ENCODE assay signal across 29 cellular contexts in the genomic region with DNA sequence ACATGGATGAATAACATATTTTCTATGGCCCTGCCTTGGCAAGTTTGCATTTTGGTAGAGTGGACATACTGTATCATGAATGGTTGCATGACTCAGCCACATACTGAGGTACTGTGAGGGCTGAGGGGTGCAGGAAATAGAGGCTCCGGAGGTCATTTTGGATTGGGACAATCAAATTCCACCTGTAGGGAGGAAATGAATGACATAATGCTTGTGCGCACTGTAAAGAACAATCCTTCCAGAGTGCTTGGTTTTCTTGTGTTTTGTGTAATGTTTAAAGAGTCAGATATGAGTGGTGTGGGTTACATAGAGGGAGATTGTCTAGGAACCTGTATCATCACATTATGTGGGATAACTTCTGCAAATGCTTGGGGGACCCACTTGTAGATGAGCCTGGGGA.
"Had no signal": no experiment of that assay in that cellular context is flagged by ENCODE, and none has a peak within 500 bp of the region (broad histone marks: within the 10 kb centered on the region; RNA-seq: fewer than 3 reads in every experiment).

No MANE protein-coding gene starts in this region.

- H3K27ac Mint-ChIP-seq: activated CD4-positive, alpha-beta memory T cell treated with anti-CD3 and anti-CD28 coated beads for 36 hours; activated CD4-positive, alpha-beta T cell treated with anti-CD3 and anti-CD28 coated beads, Interleukin-2, amount 10 ng/mL, durations not matched to agents 7 days and 5 days; activated naive CD4-positive, alpha-beta T cell treated with anti-CD3 and anti-CD28 coated beads, Interleukin-2, amount 50 U/mL, for 24 hours; activated naive CD8-positive, alpha-beta T cell treated with anti-CD3 and anti-CD28 coated beads, Interleukin-2, amount 50 U/mL, for 24 hours; activated T-helper 1 cell treated with anti-CD3 and anti-CD28 coated beads, Interleukin-12 subunit alpha, Interleukin-12 subunit beta, Interleukin-2, Interleukin-4 antibody, amounts not matched to agents 30 ng/mL and 10 ng/mL and 1 ng/mL, durations not matched to agents 14 hours and 24 hours and 36 hours; brain; T-cell had no signal

- H3K36me3 ChIP-seq: ascending aorta, cardiac muscle cell had no signal

- H3K4me3 ChIP-seq: ascending aorta, cardiac muscle cell, SK-N-MC had no signal

- H3K9me3 Mint-ChIP-seq: activated CD4-positive, alpha-beta memory T cell treated with anti-CD3 and anti-CD28 coated beads for 36 hours; activated CD4-positive, alpha-beta T cell treated with anti-CD3 and anti-CD28 coated beads, Interleukin-2, amount 10 ng/mL, durations not matched to agents 7 days and 5 days; activated naive CD4-positive, alpha-beta T cell treated with anti-CD3 and anti-CD28 coated beads, Interleukin-2, amount 50 U/mL, for 24 hours; activated naive CD8-positive, alpha-beta T cell treated with anti-CD3 and anti-CD28 coated beads, Interleukin-2, amount 50 U/mL, for 24 hours; activated T-helper 1 cell treated with anti-CD3 and anti-CD28 coated beads, Interleukin-12 subunit alpha, Interleukin-12 subunit beta, Interleukin-2, Interleukin-4 antibody, amounts not matched to agents 30 ng/mL and 10 ng/mL and 1 ng/mL, durations not matched to agents 14 hours and 24 hours and 36 hours; brain; T-cell had no signal

- H3K4me1 ChIP-seq: ascending aorta had no signal

- ATAC-seq: activated naive CD8-positive, alpha-beta T cell treated with anti-CD3 and anti-CD28 coated beads, Interleukin-2, amount 50 U/mL, for 24 hours; Panc1; Right ventricle myocardium inferior; T-cell had no signal

- H3K9me3 ChIP-seq: ascending aorta had no signal

- H3K36me3 Mint-ChIP-seq: activated CD4-positive, alpha-beta memory T cell treated with anti-CD3 and anti-CD28 coated beads for 36 hours; activated naive CD4-positive, alpha-beta T cell treated with anti-CD3 and anti-CD28 coated beads, Interleukin-2, amount 50 U/mL, for 24 hours; brain; T-cell had no signal

- DNase-seq: activated CD4-positive, alpha-beta memory T cell treated with anti-CD3 and anti-CD28 coated beads for 36 hours; activated CD4-positive, alpha-beta T cell treated with anti-CD3 and anti-CD28 coated beads, Interleukin-2, amount 10 ng/mL, durations not matched to agents 7 days and 5 days; activated CD4-positive, CD25-positive, alpha-beta regulatory T cell; activated CD8-positive, alpha-beta memory T cell treated with anti-CD3 and anti-CD28 coated beads, Interleukin-2, amount 50 U/mL, for 48 hours; activated effector memory CD4-positive, alpha-beta T cell treated with Interleukin-2 at 50 U/mL for 16 hours; activated naive CD4-positive, alpha-beta T cell; activated naive CD8-positive, alpha-beta T cell treated with anti-CD3 and anti-CD28 coated beads, Interleukin-2, amount 50 U/mL, for 24 hours; activated T-cell treated with anti-CD3 and anti-CD28 coated beads, Interleukin-2, amount 50 U/mL, for 1 hour; amniotic stem cell; Kasumi-1; KBM-7; NCI-H1930; NCI-H446; NCI-H526; NK-92 treated with Interleukin-12 subunit alpha and Interleukin-12 subunit beta, amount 100 ng/mL, for 24 hours; OCI-M1; RPMI8226; T-cell; T-helper 2 cell; T1000 had no signal

- H3K27ac ChIP-seq: ascending aorta, cardiac muscle cell, SK-N-MC, VCaP had no signal
